Comparison of ENCODE assay signal across 25 cellular contexts in the genomic region with DNA sequence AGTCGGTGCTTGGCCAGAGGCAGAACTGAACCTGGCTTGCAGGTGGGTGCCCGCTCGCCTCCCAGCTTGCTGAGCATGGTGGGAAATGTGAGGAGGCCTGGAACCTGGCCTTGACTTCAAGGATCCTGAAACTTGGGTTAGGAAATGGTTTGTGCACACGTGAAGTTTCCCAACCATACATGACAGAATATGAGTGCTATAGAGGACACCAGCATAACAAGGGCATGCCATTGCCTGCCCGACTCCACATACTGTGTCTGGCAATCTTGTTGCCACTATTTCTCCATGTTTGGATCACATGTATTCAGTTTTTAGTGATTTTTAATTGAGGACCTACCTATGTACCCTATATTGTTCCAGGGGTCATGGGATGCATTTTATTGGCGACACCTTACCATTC.
DNase-seq lines count a peak whose midpoint lies in the region; ATAC-seq and TF ChIP-seq lines count a peak whose summit lies in the region.
"Had no signal": no experiment of that assay in that cellular context is flagged by ENCODE, and none has a peak within 500 bp of the region (broad histone marks: within the 10 kb centered on the region; RNA-seq: fewer than 3 reads in every experiment).

No MANE protein-coding gene starts in this region.

- no peaks in the 10 kb centered on the region for H3K27me3 ChIP-seq in BLaER1
- H3K27me3 ChIP-seq in OCI-LY1 (ENCODE audit: insufficient read depth, low read length) = no peaks in the 10 kb centered on the region
- H3K27me3 ChIP-seq in foreskin keratinocyte = no peaks in the 10 kb centered on the region
- H3K27me3 ChIP-seq in smooth muscle cell (ENCODE audit: low read depth) = no peaks in the 10 kb centered on the region
- no peaks in the 10 kb centered on the region for H3K27me3 ChIP-seq in neural progenitor cell
- H3K27me3 ChIP-seq: MG63 had no signal

- WGBS in smooth muscle cell (ENCODE audit: low lambda C conversion rate) = 96% methylated on average over 6 of the region's 6 CpGs

- no peak overlapping the region for H3K4me3 Mint-ChIP-seq in neural progenitor cell
- H3K4me3 Mint-ChIP-seq: CD4-positive, alpha-beta memory T cell had no signal

- H3K4me1 Mint-ChIP-seq in neural progenitor cell = peaks cover 17% of the 10 kb centered on the region

- H3F3A ChIP-seq in OCI-LY1 (ENCODE audit: insufficient read depth, low read length) (no peaks in the 10 kb centered on the region), smooth muscle cell (ENCODE audit: low read depth) (peaks cover 16% of the 10 kb centered on the region), neural progenitor cell (ENCODE audit: low read depth) (no peaks in the 10 kb centered on the region)

- H3K36me3 ChIP-seq in BLaER1 (no peaks in the 10 kb centered on the region), OCI-LY1 (ENCODE audit: insufficient read depth, low read length) (no peaks in the 10 kb centered on the region), smooth muscle cell (ENCODE audit: low read depth) (no peaks in the 10 kb centered on the region), neural progenitor cell (no peaks in the 10 kb centered on the region)
- H3K36me3 ChIP-seq: MG63 had no signal

- H3K9me3 ChIP-seq in BLaER1 (no peaks in the 10 kb centered on the region), OCI-LY1 (ENCODE audit: low read length) (no peaks in the 10 kb centered on the region), smooth muscle cell (replicated peaks; ENCODE audit: low read depth) (no peaks in the 10 kb centered on the region), neural progenitor cell (ENCODE audit: low read depth) (no peaks in the 10 kb centered on the region)
- H3K9me3 ChIP-seq: MG63 had no signal

- TF ChIP-seq CTCF in OCI-LY1 (IDR thresholded peaks at IDR 0.05; ENCODE audit: low read length) (no peak), foreskin keratinocyte (conservative IDR thresholded peaks at IDR 0.05) (no peak), smooth muscle cell (IDR thresholded peaks at IDR 0.05; ENCODE audit: borderline replicate concordance, insufficient read depth, poor library complexity, severe bottlenecking) (no peak), neural progenitor cell (IDR thresholded peaks at IDR 0.05) (no peak)

- DNase-seq in foreskin keratinocyte (peak; percentile 12 to 16), smooth muscle cell (lab: John Stamatoyannopoulos, UW; ENCODE audit: unreplicated experiment) (no peak), neural progenitor cell (ENCODE audit: low spot score) (no peak), DMS 273 treated with DMSO at 0.1 percent for 48 hours (lab: John Stamatoyannopoulos, UW) (no peak)
- DNase-seq: 8988T; ACHN; C1 segment of cervical spinal cord; CD4-positive, alpha-beta memory T cell; DMS79 treated with DMSO at 0.1 percent for 48 hours; GF-D8; KBM-7; MG63; NCI-H1105 treated with DMSO at 0.1 percent for 48 hours; NCI-H146; NCI-H1930; NCI-H2107; NCI-H748 treated with DMSO at 0.1 percent for 48 hours; NK-92 treated with Interleukin-12 subunit alpha and Interleukin-12 subunit beta, amount 100 ng/mL, for 24 hours; PC-9; SHP77 treated with DMSO at 0.1 percent for 48 hours had no signal

- no peaks in the 10 kb centered on the region for H3K9me3 Mint-ChIP-seq in neural progenitor cell
- H3K9me3 Mint-ChIP-seq: CD4-positive, alpha-beta memory T cell had no signal

- peak overlapping the region; percentile 10; the same call in 1 of the 2 replicates for H3K4me2 ChIP-seq in BLaER1
- H3K4me2 ChIP-seq in OCI-LY1 (ENCODE audit: low read length) = no peak overlapping the region
- H3K4me2 ChIP-seq in smooth muscle cell = peak overlapping the region; percentile 65
- H3K4me2 ChIP-seq in neural progenitor cell = no peak overlapping the region
- H3K4me2 ChIP-seq: PC-9 had no signal

- no peaks in the 10 kb centered on the region for H4K20me1 ChIP-seq in BLaER1
- no peaks in the 10 kb centered on the region for H4K20me1 ChIP-seq in OCI-LY1 (ENCODE audit: insufficient read depth, low read length)
- no peaks in the 10 kb centered on the region for H4K20me1 ChIP-seq in smooth muscle cell (ENCODE audit: low read depth)
- no peaks in the 10 kb centered on the region for H4K20me1 ChIP-seq in neural progenitor cell (ENCODE audit: low read depth)

- H3K4me1 ChIP-seq in BLaER1 = peaks cover 52% of the 10 kb centered on the region
- peaks cover 42% of the 10 kb centered on the region for H3K4me1 ChIP-seq in OCI-LY1 (ENCODE audit: insufficient read depth, low read length, severe bottlenecking)
- H3K4me1 ChIP-seq in foreskin keratinocyte = peaks cover 14% of the 10 kb centered on the region
- peaks cover 12% of the 10 kb centered on the region for H3K4me1 ChIP-seq in smooth muscle cell (ENCODE audit: low read depth)
- peaks cover 2% of the 10 kb centered on the region for H3K4me1 ChIP-seq in neural progenitor cell

- peaks cover 2% of the 10 kb centered on the region for H3K27me3 Mint-ChIP-seq in neural progenitor cell (ENCODE audit: insufficient read depth, low read depth)
- H3K27me3 Mint-ChIP-seq: CD4-positive, alpha-beta memory T cell had no signal

- H3K79me2 ChIP-seq in OCI-LY1 (ENCODE audit: insufficient read depth, low read length) (no peaks in the 10 kb centered on the region), smooth muscle cell (ENCODE audit: low read depth) (no peaks in the 10 kb centered on the region), neural progenitor cell (ENCODE audit: low read depth) (no peaks in the 10 kb centered on the region)

- H2AFZ ChIP-seq in OCI-LY1 (ENCODE audit: low read length) (0 out of 2 replicates have a peak overlapping the region, but pooled peaks have one; percentile 18), smooth muscle cell (ENCODE audit: low read depth) (no peak overlapping the region), neural progenitor cell (replicated peaks) (no peak overlapping the region)
- H2AFZ ChIP-seq: PC-9 had no signal

- no peak overlapping the region for H3K27ac ChIP-seq in BLaER1
- H3K27ac ChIP-seq in OCI-LY1 (ENCODE audit: low read depth, low read length, poor library complexity, severe bottlenecking) = no peak overlapping the region
- H3K27ac ChIP-seq in foreskin keratinocyte = no peak overlapping the region
- peak overlapping the region; percentile 84 for H3K27ac ChIP-seq in smooth muscle cell (ENCODE audit: low read depth)
- H3K27ac ChIP-seq in neural progenitor cell = no peak overlapping the region
- H3K27ac ChIP-seq: PC-9 had no signal

- no peak overlapping the region for H3K27ac Mint-ChIP-seq in neural progenitor cell
- H3K27ac Mint-ChIP-seq: CD4-positive, alpha-beta memory T cell had no signal

- H3K36me3 Mint-ChIP-seq in neural progenitor cell = no peaks in the 10 kb centered on the region
- H3K36me3 Mint-ChIP-seq: CD4-positive, alpha-beta memory T cell had no signal

- ATAC-seq in foreskin keratinocyte (no peak), HG03354 (IDR thresholded peaks at IDR 0.05; ENCODE audit: poor library complexity, severe bottlenecking, unreplicated experiment) (no peak)
- ATAC-seq: HCT116 had no signal

- no peak overlapping the region for H3K9ac ChIP-seq in BLaER1
- H3K9ac ChIP-seq in OCI-LY1 (ENCODE audit: low read length) = no peak overlapping the region
- H3K9ac ChIP-seq in smooth muscle cell (ENCODE audit: low read depth) = no peak overlapping the region
- H3K9ac ChIP-seq in neural progenitor cell = no peak overlapping the region

- no peaks in the 10 kb centered on the region for H3K9me2 ChIP-seq in OCI-LY1 (ENCODE audit: low read depth, low read length)

- H3K4me3 ChIP-seq in BLaER1 (no peak overlapping the region), OCI-LY1 (ENCODE audit: low read depth, low read length, poor library complexity, severe bottlenecking) (no peak overlapping the region), smooth muscle cell (no peak overlapping the region), neural progenitor cell (no peak overlapping the region)
- H3K4me3 ChIP-seq: MG63, PC-9, SK-N-MC had no signal

Comparison
In these comparisons a context has a peak if more than half of its experiments do, and no peak if none do; other contexts are left out.
1. H3K4me2 ChIP-seq: peak in BLaER1 (single experiment) and smooth muscle cell (single experiment); none in OCI-LY1 (single experiment) and neural progenitor cell (single experiment).
2. DNase-seq: peak in foreskin keratinocyte (2 of 2); none in smooth muscle cell (single experiment), neural progenitor cell (single experiment) and DMS 273 treated with DMSO at 0.1 percent for 48 hours (single experiment).